In the genomic region with DNA sequence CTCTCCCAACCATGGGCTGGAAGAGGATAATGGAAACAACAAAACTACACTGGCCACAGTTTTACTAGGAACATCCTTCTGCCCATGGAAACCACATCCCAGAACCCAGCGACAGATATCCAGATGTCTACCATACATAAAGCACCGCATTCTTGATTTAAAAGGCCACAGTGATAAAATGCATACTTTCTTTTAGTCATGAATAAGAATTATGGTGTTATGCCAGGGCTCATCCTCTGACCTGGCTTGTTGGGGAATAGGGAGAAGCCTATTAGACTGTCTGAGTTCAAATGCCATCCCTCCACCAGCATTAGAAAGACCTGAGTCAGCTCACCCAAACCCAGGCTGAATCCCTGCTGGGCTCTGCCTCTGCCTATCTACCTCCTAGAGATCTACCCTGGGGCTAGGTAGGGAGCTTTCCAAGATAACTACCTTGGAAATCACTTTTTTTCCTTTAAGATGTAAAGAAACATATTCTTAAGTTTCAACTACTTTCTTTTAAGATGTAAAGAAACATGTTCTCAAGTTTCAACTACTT, we compare ENCODE assay signal across 1 cellular context.
TF ChIP-seq lines count a peak whose summit lies in the region.

No MANE protein-coding gene starts in this region.

TF ChIP-seq in IMR-90, 13 proteins besides CTCF, POLR2A, EP300 and RAD21 (continued from another document):
- no peak for TF ChIP-seq MAZ (IDR thresholded peaks at IDR 0.05; ENCODE audit: borderline replicate concordance, low read depth, low read length)
- no peak for TF ChIP-seq CHD1 (IDR thresholded peaks at IDR 0.05; ENCODE audit: low read depth, low read length)
- TF ChIP-seq MXI1 (IDR thresholded peaks at IDR 0.05; ENCODE audit: borderline replicate concordance, low read depth, low read length): no peak
- TF ChIP-seq, protein P1, sequence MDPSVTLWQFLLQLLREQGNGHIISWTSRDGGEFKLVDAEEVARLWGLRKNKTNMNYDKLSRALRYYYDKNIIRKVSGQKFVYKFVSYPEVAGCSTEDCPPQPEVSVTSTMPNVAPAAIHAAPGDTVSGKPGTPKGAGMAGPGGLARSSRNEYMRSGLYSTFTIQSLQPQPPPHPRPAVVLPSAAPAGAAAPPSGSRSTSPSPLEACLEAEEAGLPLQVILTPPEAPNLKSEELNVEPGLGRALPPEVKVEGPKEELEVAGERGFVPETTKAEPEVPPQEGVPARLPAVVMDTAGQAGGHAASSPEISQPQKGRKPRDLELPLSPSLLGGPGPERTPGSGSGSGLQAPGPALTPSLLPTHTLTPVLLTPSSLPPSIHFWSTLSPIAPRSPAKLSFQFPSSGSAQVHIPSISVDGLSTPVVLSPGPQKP (IDR thresholded peaks at IDR 0.05; ENCODE audit: borderline replicate concordance, low read depth, low read length): no peak
- no peak for TF ChIP-seq RFX5 (IDR thresholded peaks at IDR 0.05; ENCODE audit: low read depth, low read length)
- TF ChIP-seq MAFK (IDR thresholded peaks at IDR 0.05; ENCODE audit: low read depth, low read length): no peak
